30 cellular contexts compared by ENCODE assay signal in genomic region chr2:5668682-5669267, GRCh38. TPM values are rescaled to one million over a fixed set of nuclear protein-coding genes. Genes with fewer than 3 reads are reported as not detected.
"Had no signal": no experiment of that assay in that cellular context is flagged by ENCODE, and none has a peak within 500 bp of the region (broad histone marks: within the 10 kb centered on the region; RNA-seq: fewer than 3 reads in every experiment).

No MANE protein-coding gene starts in this region.

- H3K27me3 ChIP-seq: ascending aorta, SJCRH30 had no signal

- H3K4me3 ChIP-seq: ascending aorta, cardiac muscle cell, SJCRH30 had no signal

- H3K4me1 ChIP-seq: ascending aorta, SJCRH30 had no signal

- H3K36me3 ChIP-seq: ascending aorta, cardiac muscle cell, SJCRH30 had no signal

- H3K27ac ChIP-seq: ascending aorta, cardiac muscle cell, KMS-11, SJCRH30 had no signal

- H3K4me2 ChIP-seq: KMS-11 had no signal

- H3K9me3 ChIP-seq: ascending aorta, SJCRH30 had no signal

- DNase-seq: activated CD4-positive, alpha-beta T cell treated with anti-CD3 and anti-CD28 coated beads, Interleukin-2, amount 10 ng/mL, durations not matched to agents 24 days and 14 days; activated CD4-positive, alpha-beta T cell treated with anti-CD3 and anti-CD28 coated beads, Interleukin-2, amount 50 U/mL, for 4 hours; activated CD8-positive, alpha-beta T cell treated with anti-CD3 and anti-CD28 coated beads for 36 hours; activated effector memory CD4-positive, alpha-beta T cell treated with anti-CD3 and anti-CD28 coated beads, Interleukin-2, amount 50 U/mL, for 16 hours; activated naive CD4-positive, alpha-beta T cell; activated naive CD8-positive, alpha-beta T cell treated with anti-CD3 and anti-CD28 coated beads, Interleukin-2, amount 10 ng/mL, durations not matched to agents 7 days and 5 days; activated T-cell treated with anti-CD3 and anti-CD28 coated beads, Interleukin-2, amount 50 U/mL, for 1 hour; activated T-cell treated with anti-CD3 and anti-CD28 coated beads, Interleukin-2, amount 50 U/mL, for 72 hours; amygdala; MM.1S; MV-4-11; NCI-H1092; NCI-H1436 treated with DMSO at 0.1 percent for 48 hours; NCI-H187 treated with DMSO at 0.1 percent for 48 hours; NCI-H2081; NCI-H345; NCI-H524 treated with DMSO at 0.1 percent for 48 hours; NK-92 treated with Interleukin-12 subunit alpha and Interleukin-12 subunit beta, amount 100 ng/mL, for 24 hours; PC-3; SHP77; SJCRH30; T1000 had no signal

- ATAC-seq: activated CD8-positive, alpha-beta T cell treated with anti-CD3 and anti-CD28 coated beads for 36 hours; activated T-cell treated with anti-CD3 and anti-CD28 coated beads, Interleukin-2, amount 50 U/mL, for 72 hours; activated T-helper 17 cell treated with anti-CD3 and anti-CD28 coated beads, Interleukin-2, amount 50 U/mL, for 72 hours; PC-3 had no signal

- H3K9ac ChIP-seq: KMS-11 had no signal

RNA-seq across cellular contexts. Expression of gene SOX11, which starts 23.4 kb away (rescaled TPM):
- total RNA-seq: activated CD4-positive, alpha-beta T cell treated with anti-CD3 and anti-CD28 coated beads, Interleukin-2, amount 10 ng/mL, durations not matched to agents 24 days and 14 days; activated CD8-positive, alpha-beta memory T cell treated with anti-CD3 and anti-CD28 coated beads for 36 hours; activated CD8-positive, alpha-beta T cell treated with anti-CD3 and anti-CD28 coated beads for 36 hours; activated naive CD8-positive, alpha-beta T cell treated with anti-CD3 and anti-CD28 coated beads, Interleukin-2, amount 10 ng/mL, durations not matched to agents 7 days and 5 days; activated T-cell treated with anti-CD3 and anti-CD28 coated beads, Interleukin-2, amount 50 U/mL, for 72 hours; activated T-helper 17 cell treated with anti-CD3 and anti-CD28 coated beads, Interleukin-2, amount 50 U/mL, for 72 hours; ascending aorta; PC-3; T-helper 1 cell treated with Interleukin-12 subunit alpha and Interleukin-12 subunit beta and Interleukin-4 antibody, amounts not matched to agents 30 ng/mL and 1 ng/mL, for 36 hours; T-helper 2 cell treated with Interferon-gamma antibody and Interleukin-4, amounts not matched to agents 100 ng/mL and 5 ng/mL, for 36 hours had no signal
- polyA plus RNA-seq: adipose tissue had no signal
